Comparison of ENCODE assay signal across 8 cellular contexts in the genomic region with DNA sequence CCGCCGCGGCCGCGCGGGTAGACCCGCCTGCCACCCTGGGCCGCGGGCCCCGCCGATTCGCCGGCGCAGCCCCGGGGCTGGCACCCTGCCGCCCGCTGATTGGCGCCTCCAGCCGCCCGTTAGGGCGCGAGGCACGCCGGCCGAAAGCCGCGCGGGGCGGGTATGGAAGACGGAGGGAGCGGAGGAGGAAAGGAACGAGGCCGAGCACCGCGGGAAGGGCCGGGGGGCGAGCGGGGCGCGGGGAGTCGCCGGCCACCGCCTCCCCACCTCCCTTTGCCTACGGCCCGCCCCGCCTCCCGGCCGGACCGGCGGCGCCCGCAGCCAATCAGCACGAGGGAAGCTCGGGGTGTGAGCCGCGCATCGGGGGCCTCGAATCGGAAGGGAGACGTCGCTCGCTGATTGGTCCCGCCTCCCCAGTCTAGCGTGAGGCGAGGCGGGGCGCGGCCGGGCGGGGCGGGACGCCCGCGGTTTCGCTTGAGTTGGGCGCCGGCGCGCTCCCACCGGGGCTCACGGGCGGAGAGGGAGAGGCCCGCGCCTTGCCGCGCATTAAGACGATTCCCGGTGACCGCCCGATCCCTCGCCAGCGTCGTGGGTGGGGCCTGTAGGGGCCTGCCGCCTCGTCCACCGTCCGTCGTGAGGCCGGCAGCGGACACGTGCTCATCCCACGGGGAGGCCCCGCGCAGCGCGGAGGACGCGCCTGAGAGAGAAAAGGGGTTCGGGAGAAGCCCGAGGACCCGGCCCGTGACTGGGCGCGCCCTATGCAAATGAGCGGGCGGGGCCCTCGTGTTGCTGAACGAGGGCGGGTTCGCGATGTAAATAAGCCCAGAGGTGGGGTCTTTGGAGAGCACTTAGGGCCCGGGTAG. TPM values are rescaled to one million over a fixed set of nuclear protein-coding genes. Genes with fewer than 3 reads are reported as not detected.
DNase-seq lines count a peak whose midpoint lies in the region; ATAC-seq and TF ChIP-seq lines count a peak whose summit lies in the region.

No MANE protein-coding gene starts in this region.

- dilution Hi-C loops in mammary epithelial cell (cut with HindIII; ENCODE audit: low sequenced_read_pairs) = no loop called here

- H3F3A ChIP-seq in smooth muscle cell (ENCODE audit: low read depth) = no peaks in the 10 kb centered on the region

- H3K27ac ChIP-seq in WERI-Rb-1 (peak overlapping the region; percentile 94), mammary epithelial cell (ENCODE audit: insufficient read depth, low read depth, low read length) (peak overlapping the region; percentile 95), smooth muscle cell (ENCODE audit: low read depth) (peak overlapping the region; percentile 84)

- ATAC-seq in GM18873 (IDR thresholded peaks at IDR 0.05; ENCODE audit: low FRiP score, unreplicated experiment) (peak; percentile 81), HG03135 (IDR thresholded peaks at IDR 0.05; ENCODE audit: unreplicated experiment) (peak; percentile 84)

- H4K20me1 ChIP-seq in mammary epithelial cell (ENCODE audit: insufficient read depth, low read length) (no peaks in the 10 kb centered on the region), smooth muscle cell (ENCODE audit: low read depth) (peaks cover 38% of the 10 kb centered on the region)

- H3K36me3 ChIP-seq in WERI-Rb-1 (no peaks in the 10 kb centered on the region), mammary epithelial cell (ENCODE audit: insufficient read depth, low read length) (no peaks in the 10 kb centered on the region), smooth muscle cell (ENCODE audit: low read depth) (no peaks in the 10 kb centered on the region)

- no peaks in the 10 kb centered on the region for H3K9me3 ChIP-seq in WERI-Rb-1 (ENCODE audit: severe bottlenecking)
- no peaks in the 10 kb centered on the region for H3K9me3 ChIP-seq in mammary epithelial cell (replicated peaks; ENCODE audit: insufficient read depth, low read length)
- H3K9me3 ChIP-seq in smooth muscle cell (replicated peaks; ENCODE audit: low read depth) = no peaks in the 10 kb centered on the region

- H3K79me2 ChIP-seq in mammary epithelial cell (ENCODE audit: insufficient read depth, low read length) (peaks cover 40% of the 10 kb centered on the region), smooth muscle cell (ENCODE audit: low read depth) (peaks cover 41% of the 10 kb centered on the region)

- WGBS in mammary epithelial cell (ENCODE audit: low coverage, missing lambda C conversion rate) = 3% methylated on average over 11 of the region's 122 CpGs
- WGBS in smooth muscle cell (ENCODE audit: low lambda C conversion rate) = under 1% methylated on average over 72 of the region's 122 CpGs

- H3K4me1 ChIP-seq in mammary epithelial cell (ENCODE audit: insufficient read depth, low read length) (peaks cover 15% of the 10 kb centered on the region), smooth muscle cell (ENCODE audit: low read depth) (peaks cover 63% of the 10 kb centered on the region)

- H3K9ac ChIP-seq in mammary epithelial cell (ENCODE audit: insufficient read depth, low read length) (peak overlapping the region; percentile 79), smooth muscle cell (ENCODE audit: low read depth) (peak overlapping the region; percentile 89)

- in situ Hi-C loops in ACHN (cut with HindIII; ENCODE audit: low pct_ligation_motif_present, low pct_unique_long_range_greater_than_20kb, low sequenced_read_pairs) = no loop called here
- in situ Hi-C loops in mammary epithelial cell (cut with MboI; ENCODE audit: low sequenced_read_pairs in 2 of 2) = no loop called here

- H2AFZ ChIP-seq in mammary epithelial cell (ENCODE audit: low read depth, low read length) (peak overlapping the region; percentile 95), smooth muscle cell (ENCODE audit: low read depth) (peak overlapping the region; percentile 37)

- intact Hi-C loops in mammary epithelial cell (cut with micrococcal nuclease) = loop anchor here (1.0 kb wide), 2 partner anchors 92 to 159 kb away; no protein-coding TSS in a partner anchor

- H3K4me3 ChIP-seq in WERI-Rb-1 (ENCODE audit: low read depth, low read length) = peak overlapping the region; percentile 76
- H3K4me3 ChIP-seq in mammary epithelial cell (replicated peaks in 1 of 3; ENCODE audit: insufficient read depth in 1 of 3, low read depth in 2 of 3, low read length in 3 of 3) = peak overlapping the region; percentile 52 to 87 (median 78)
- peak overlapping the region; percentile 70 for H3K4me3 ChIP-seq in smooth muscle cell

- H3K27me3 ChIP-seq in WERI-Rb-1 (ENCODE audit: insufficient read depth, low read depth, severe bottlenecking) (no peaks in the 10 kb centered on the region), mammary epithelial cell (ENCODE audit: insufficient read depth, low read length) (no peaks in the 10 kb centered on the region), smooth muscle cell (ENCODE audit: low read depth) (no peaks in the 10 kb centered on the region)

- DNase-seq in ACHN (peak; percentile 94), NCI-H2196 (lab: John Stamatoyannopoulos, UW; ENCODE audit: unreplicated experiment) (peak; percentile 97), WERI-Rb-1 (peak; percentile 99), mammary epithelial cell (peak; percentile 97), iPS-NIHi7 (ENCODE audit: extremely low spot score) (peak; percentile 94), smooth muscle cell (lab: John Stamatoyannopoulos, UW; ENCODE audit: unreplicated experiment) (peak; percentile 95)

- H3K4me2 ChIP-seq in mammary epithelial cell (ENCODE audit: insufficient read depth, low read depth, low read length) (peak overlapping the region; percentile 92), smooth muscle cell (peak overlapping the region; percentile 84)

- BruUV-seq in mammary epithelial cell (replicated peaks; lab: Mats Ljungman, UMichigan) = no TSS peak

- CTCF ChIA-PET in mammary epithelial cell (lab: Charles Lee; ENCODE audit: low non-redundant PET) = no interaction called here

- TF ChIP-seq CTCF in WERI-Rb-1 (IDR thresholded peaks at IDR 0.05; ENCODE audit: low read depth, low read length) (no peak), mammary epithelial cell (conservative IDR thresholded peaks at IDR 0.05 in 1 of 2, IDR thresholded peaks at IDR 0.05 in 1 of 2; ENCODE audit: extremely low read depth in 1 of 2, insufficient read depth in 1 of 2, low read depth in 1 of 2, low read length in 2 of 2) (no peak), smooth muscle cell (IDR thresholded peaks at IDR 0.05; ENCODE audit: borderline replicate concordance, insufficient read depth, poor library complexity, severe bottlenecking) (no peak)

RNA-seq across cellular contexts. Expression of gene SMAD2, which starts 0.6 kb away (rescaled TPM):
- total RNA-seq in mammary epithelial cell (100 to 1,000 TPM in 1 of 2 donors, 10 to 100 TPM in 1; 79.4 to 128 TPM), smooth muscle cell (120 and 125 TPM in 2 replicates)
- polyA plus RNA-seq in mammary epithelial cell (56.9 TPM), smooth muscle cell (59.7 and 63.8 TPM in 2 replicates)
- polyA minus RNA-seq in mammary epithelial cell = 102 TPM

Comparison
In these comparisons a context has a peak if more than half of its experiments do, and no peak if none do; other contexts are left out.
1. Peak in every context shown above with its lines: DNase-seq, ATAC-seq, H3K4me3 ChIP-seq and H3K27ac ChIP-seq.